In the genomic region with DNA sequence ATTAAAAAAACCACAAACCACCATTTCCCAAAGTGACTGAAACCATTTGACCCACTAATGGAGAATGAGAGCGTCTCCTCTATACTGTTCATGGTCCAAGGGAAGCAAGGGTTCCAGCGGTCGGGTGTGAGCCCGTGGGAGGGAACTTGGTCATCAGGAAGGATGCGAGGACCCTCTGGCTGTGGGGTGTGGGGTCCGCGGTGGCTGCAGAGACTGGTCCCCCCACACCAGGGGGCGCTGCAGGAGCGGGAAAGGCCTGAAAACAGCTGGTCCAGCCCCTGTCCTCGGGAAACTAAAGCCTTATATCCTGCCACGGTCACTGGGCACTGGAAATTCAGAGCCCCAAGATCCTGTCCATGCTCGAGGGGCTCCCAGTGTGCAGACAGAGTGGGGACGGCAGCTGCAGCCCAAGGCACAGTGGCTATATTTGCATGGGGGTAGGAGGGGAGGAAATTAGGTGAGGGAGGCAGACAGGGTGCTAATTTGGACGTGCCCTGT, we compare ENCODE assay signal across 8 cellular contexts. TPM values are rescaled to one million over a fixed set of nuclear protein-coding genes. Genes with fewer than 3 reads are reported as not detected.
A peak's percentile ranks its signal among the peaks of the same experiment; 100 is the strongest.
DNase-seq lines count a peak whose midpoint lies in the region; ATAC-seq and TF ChIP-seq lines count a peak whose summit lies in the region.

No MANE protein-coding gene starts in this region.

- POLR2A ChIA-PET in activated CD4-positive, alpha-beta memory T cell treated with anti-CD3 and anti-CD28 coated beads for 36 hours (lab: Charles Lee) = interaction anchor here (1.1 kb wide), 1 partner anchor 153 kb away, joined by 3 read pairs; no protein-coding TSS in a partner anchor

- H3K9me3 Mint-ChIP-seq in activated CD4-positive, alpha-beta memory T cell treated with anti-CD3 and anti-CD28 coated beads for 36 hours = no peaks in the 10 kb centered on the region

- TF ChIP-seq CTCF in AG10803 (conservative IDR thresholded peaks at IDR 0.05; ENCODE audit: low read length) (peak; percentile 94), coronary artery (IDR thresholded peaks at IDR 0.05) (peak; percentile 80), lower leg skin (IDR thresholded peaks at IDR 0.05) (peak in 1 of 3 donors; percentile 65)

- H3K4me3 ChIP-seq in AG10803 (ENCODE audit: low read length) = no peak overlapping the region
- H3K4me3 ChIP-seq in coronary artery = no peak overlapping the region
- H3K4me3 ChIP-seq in lower leg skin (ENCODE audit: low read depth, poor library complexity, severe bottlenecking) = no peak overlapping the region

- CTCF ChIA-PET in activated CD4-positive, alpha-beta memory T cell treated with anti-CD3 and anti-CD28 coated beads for 36 hours (lab: Charles Lee) = interaction anchor here (0.6 to 9.9 kb wide), 35 partner anchors 10 to 384 kb away, joined by 3 to 252 read pairs (median 3); partner anchors contain the start of genes GRPEL1 and MRFAP1L1

- intact Hi-C loops in activated CD4-positive, alpha-beta memory T cell treated with anti-CD3 and anti-CD28 coated beads for 36 hours (cut with micrococcal nuclease) = loop anchor here (1.0 kb wide), 2 partner anchors 154 to 350 kb away; no protein-coding TSS in a partner anchor
- intact Hi-C loops in lower leg skin (cut with DNase I; ENCODE audit: low total_unique reads) = loop anchor here (5.0 to 10.0 kb wide), 2 partner anchors 152 to 355 kb away; no protein-coding TSS in a partner anchor

- 4 to 6% methylated on average over 14 of the region's 14 CpGs for WGBS in lower leg skin, 2 donors

- no peak for ATAC-seq in HG03469 (IDR thresholded peaks at IDR 0.05; ENCODE audit: unreplicated experiment)

- DNase-seq in AG10803 (ENCODE audit: low read depth) (peak; percentile 64), GOT3 (lab: John Stamatoyannopoulos, UW) (peak; percentile 18), NCI-H526 treated with DMSO at 0.1 percent for 48 hours (lab: John Stamatoyannopoulos, UW) (peak; percentile 36), coronary artery (ENCODE audit: low spot score) (no peak), lower leg skin (ENCODE audit: low spot score in 2 of 2) (peak; percentile 73 to 96)
- peak; percentile 86 for DNase-seq in activated CD4-positive, alpha-beta memory T cell treated with anti-CD3 and anti-CD28 coated beads for 36 hours
- peak; percentile 60 to 83 (median 74) for DNase-seq in stimulated activated CD4-positive, alpha-beta T cell treated with anti-CD3 and anti-CD28 coated beads, TNF-alpha, amount 100 ng/mL, for 4 hours (ENCODE audit: low read depth in 3 of 3)

- no peak overlapping the region for H3K27ac Mint-ChIP-seq in activated CD4-positive, alpha-beta memory T cell treated with anti-CD3 and anti-CD28 coated beads for 36 hours

- H3K27me3 Mint-ChIP-seq in activated CD4-positive, alpha-beta memory T cell treated with anti-CD3 and anti-CD28 coated beads for 36 hours = peaks cover 3% of the 10 kb centered on the region

- no peak overlapping the region for H3K27ac ChIP-seq in coronary artery

- H3K4me1 Mint-ChIP-seq in activated CD4-positive, alpha-beta memory T cell treated with anti-CD3 and anti-CD28 coated beads for 36 hours (ENCODE audit: low read depth) = peaks cover 26% of the 10 kb centered on the region

- TF ChIP-seq POLR2A in lower leg skin (IDR thresholded peaks at IDR 0.05) = no peak

- no peak overlapping the region for H3K4me3 Mint-ChIP-seq in activated CD4-positive, alpha-beta memory T cell treated with anti-CD3 and anti-CD28 coated beads for 36 hours

- peaks cover 9% of the 10 kb centered on the region for H3K36me3 Mint-ChIP-seq in activated CD4-positive, alpha-beta memory T cell treated with anti-CD3 and anti-CD28 coated beads for 36 hours

RNA-seq across cellular contexts. Expression of gene BLOC1S4, which starts 4.3 kb away (rescaled TPM):
- 10 to 100 TPM; 17.0 to 19.7 TPM for total RNA-seq in activated CD4-positive, alpha-beta memory T cell treated with anti-CD3 and anti-CD28 coated beads for 36 hours
- total RNA-seq in lower leg skin = 10 to 100 TPM; 17.9 to 24.3 (median 22.8) TPM

RNA-seq across cellular contexts. Expression of gene MRFAP1L1, which starts 10.6 kb away (rescaled TPM):
- total RNA-seq in activated CD4-positive, alpha-beta memory T cell treated with anti-CD3 and anti-CD28 coated beads for 36 hours = 10 to 100 TPM; 50.7 to 52.0 TPM
- total RNA-seq in lower leg skin = 10 to 100 TPM; 52.8 to 73.8 (median 69.1) TPM

RNA-seq across cellular contexts. Expression of gene S100P, which starts 26.6 kb away (rescaled TPM):
- total RNA-seq in activated CD4-positive, alpha-beta memory T cell treated with anti-CD3 and anti-CD28 coated beads for 36 hours = 10 to 100 TPM; 19.3 to 20.3 TPM
- total RNA-seq in lower leg skin = 10 to 100 TPM in 3 of 4 donors, 1 to 10 TPM in 1; 5.3 to 43.7 (median 15.7) TPM
